ENCODE assay signal across 1 cellular context in genomic region chr4:3486556-3487270, GRCh38.
TF ChIP-seq lines count a peak whose summit lies in the region.

No MANE protein-coding gene starts in this region.

TF ChIP-seq in H1, 55 proteins besides CTCF, POLR2A, EP300 and RAD21:
- TF ChIP-seq CEBPB (IDR thresholded peaks at IDR 0.05; ENCODE audit: low read depth, low read length) (no peak), SAP30 (IDR thresholded peaks at IDR 0.05; ENCODE audit: insufficient read depth, insufficient replicate concordance, low read length) (peak; percentile 30), NRF1 (IDR thresholded peaks at IDR 0.05; ENCODE audit: low read depth, low read length) (no peak), CREB1 (IDR thresholded peaks at IDR 0.05) (no peak), KDM5A (IDR thresholded peaks at IDR 0.05; ENCODE audit: low read length) (no peak), MAX (IDR thresholded peaks at IDR 0.05) (peak; percentile 63), POLR2AphosphoS5 (IDR thresholded peaks at IDR 0.05; ENCODE audit: low read depth, low read length) (no peak), TEAD4 (IDR thresholded peaks at IDR 0.05; ENCODE audit: low read depth, low read length) (no peak), SIN3A (conservative IDR thresholded peaks at IDR 0.05 in 1 of 2, IDR thresholded peaks at IDR 0.05 in 1 of 2; ENCODE audit: low read depth in 1 of 2, low read length in 2 of 2) (peak; percentile 63 to 79; a peak in 1 of 4 replicates)
TF ChIP-seq in H1: peak in this region for 3.
